Comparison of ENCODE assay signal across 8 cellular contexts in the genomic region with DNA sequence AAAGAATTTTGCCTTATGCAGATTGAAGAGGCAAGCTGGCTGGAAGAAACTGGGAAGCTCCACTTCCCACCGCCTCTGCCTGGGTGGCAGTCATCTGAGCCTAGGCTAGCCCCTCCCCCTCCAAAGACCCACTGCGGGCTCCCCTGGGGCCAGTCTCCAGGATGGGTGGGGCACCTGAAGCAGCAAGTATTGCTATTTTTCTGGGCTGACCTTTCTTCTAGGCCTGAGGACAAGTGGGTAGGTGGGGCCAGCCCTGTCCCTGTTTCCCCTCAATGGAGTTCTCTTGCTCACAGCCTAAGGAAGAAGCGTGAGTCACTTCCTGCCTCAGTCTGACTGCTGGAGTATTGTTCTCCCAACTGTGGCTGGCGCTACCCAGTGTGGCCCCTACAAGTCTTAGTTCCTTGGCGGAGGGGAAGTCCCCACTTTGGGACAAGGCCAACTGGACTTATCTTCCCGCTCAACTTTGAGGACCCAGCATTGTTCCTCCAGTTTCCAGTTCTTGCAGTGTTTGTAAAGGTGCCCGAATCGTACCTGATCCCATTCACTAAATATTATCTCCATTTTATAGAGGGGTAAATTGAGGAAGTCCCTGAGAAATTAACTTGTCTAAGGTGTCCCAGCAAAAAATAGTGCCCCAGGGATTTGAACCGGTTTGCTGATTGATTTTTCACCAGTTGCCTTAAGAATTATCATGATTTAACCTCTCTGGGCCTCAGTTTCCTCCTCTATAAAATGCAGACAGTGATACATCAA. TPM values are rescaled to one million over a fixed set of nuclear protein-coding genes. Genes with fewer than 3 reads are reported as not detected.
DNase-seq lines count a peak whose midpoint lies in the region; ATAC-seq and TF ChIP-seq lines count a peak whose summit lies in the region.

No MANE protein-coding gene starts in this region.

- ATAC-seq in HG02884 (IDR thresholded peaks at IDR 0.05; ENCODE audit: unreplicated experiment) (peak; percentile 37), GM21825 (IDR thresholded peaks at IDR 0.05; ENCODE audit: unreplicated experiment) (no peak), HG03520 (IDR thresholded peaks at IDR 0.05; ENCODE audit: unreplicated experiment) (no peak)

- CTCF ChIA-PET in A673 (lab: Charles Lee), result interaction anchor here (1.1 kb wide), 1 partner anchor 62 kb away, joined by 3 read pairs; no protein-coding TSS in a partner anchor

- intact Hi-C loops in A673 (cut with micrococcal nuclease; ENCODE audit: unreplicated experiment), result loop anchor here (2.0 to 5.0 kb wide), 2 partner anchors 31 to 207 kb away; no protein-coding TSS in a partner anchor

- H3K4me3 ChIP-seq in A673 (ENCODE audit: low read depth, low read length, poor library complexity, severe bottlenecking) (no peak overlapping the region), SJSA1 (no peak overlapping the region; the same call in 1 of the 2 replicates), cardiac fibroblast (replicated peaks in 1 of 2; ENCODE audit: low read depth in 2 of 2, low read length in 2 of 2) (peak overlapping the region in 1 of 2 donors; percentile 67)

- BruUV-seq in A673 (replicated peaks; lab: Mats Ljungman, UMichigan), result no TSS peak

- TF ChIP-seq CTCF in A673 (conservative IDR thresholded peaks at IDR 0.05; ENCODE audit: low read depth, low read length), result no peak
- no peak for TF ChIP-seq CTCF in cardiac fibroblast (IDR thresholded peaks at IDR 0.05; ENCODE audit: low read depth, low read length)

- POLR2A ChIA-PET in A673 (lab: Charles Lee; ENCODE audit: low non-redundant PET), result interaction anchor here (0.6 kb wide), 1 partner anchor 775 kb away, joined by 5 read pairs; no protein-coding TSS in a partner anchor

- H3K27ac ChIP-seq in A673 (ENCODE audit: low read depth, low read length, poor library complexity, severe bottlenecking), result peak overlapping the region; percentile 90
- peak overlapping the region; percentile 95 for H3K27ac ChIP-seq in SJSA1

- H3K27me3 ChIP-seq in A673 (replicated peaks; ENCODE audit: insufficient read depth, low read depth, low read length, poor library complexity) (no peaks in the 10 kb centered on the region), SJSA1 (replicated peaks) (no peaks in the 10 kb centered on the region)

- DNase-seq in A673 (ENCODE audit: low spot score) (peak; percentile 94), SJSA1 (ENCODE audit: low read depth in 1 of 2, low spot score in 2 of 2) (peak; percentile 98), cardiac fibroblast (ENCODE audit: low read depth in 2 of 2) (peak; percentile 94 to 95), kidney tubule cell (ENCODE audit: low spot score) (peak; percentile 94)
- DNase-seq in stimulated activated CD4-positive, alpha-beta T cell treated with anti-CD3 and anti-CD28 coated beads, Interleukin-15, amount 100 ng/mL, for 24 hours, result peak; percentile 82

- no peaks in the 10 kb centered on the region for H3K9me3 ChIP-seq in A673 (ENCODE audit: low read depth, low read length, poor library complexity, severe bottlenecking)
- H3K9me3 ChIP-seq in SJSA1 (replicated peaks), result no peaks in the 10 kb centered on the region

- peaks cover 45% of the 10 kb centered on the region for H3K4me1 ChIP-seq in A673 (ENCODE audit: insufficient read depth, low read length, poor library complexity, severe bottlenecking)
- H3K4me1 ChIP-seq in SJSA1 (replicated peaks), result peaks cover 69% of the 10 kb centered on the region

- H3K36me3 ChIP-seq in A673 (ENCODE audit: insufficient read depth, low read length, poor library complexity, severe bottlenecking) (no peaks in the 10 kb centered on the region), SJSA1 (peaks cover 30% of the 10 kb centered on the region)

RNA-seq across cellular contexts. Expression of a gene that starts 1.4 kb away (rescaled TPM):
- total RNA-seq in A673 (2021), result 59.0 and 63.4 TPM in 2 replicates
- total RNA-seq in SJSA1 (2014; rRNA removed; shearing (Covaris generic)), result 75.0 and 92.8 TPM in 2 replicates

RNA-seq across cellular contexts. Expression of a gene that starts 14.5 kb away (rescaled TPM):
- 1.3 and 3.8 TPM in 2 replicates for total RNA-seq in A673 (2021)
- total RNA-seq in SJSA1 (2014; rRNA removed; shearing (Covaris generic)), result 0.16 TPM in 1 of 2 replicates, not detected in the other

RNA-seq across cellular contexts. Expression of a gene that starts 33.3 kb away (rescaled TPM):
- total RNA-seq in A673 (2021), result 75.7 and 91.3 TPM in 2 replicates
- 0.85 and 3.9 TPM in 2 replicates for total RNA-seq in SJSA1 (2014; rRNA removed; shearing (Covaris generic))

Comparison
In these comparisons a context has a peak if more than half of its experiments do, and no peak if none do; other contexts are left out.
1. RNA of a gene that starts 33.3 kb away (total RNA-seq): 75.7 to 91.3 TPM in A673; 0.85 to 3.9 TPM in SJSA1; every median in the first group is over 10 times any median in the second.
2. Peak in every context shown above with its lines, with median percentiles within 50 percentile points of each other: DNase-seq.